In the genomic region with DNA sequence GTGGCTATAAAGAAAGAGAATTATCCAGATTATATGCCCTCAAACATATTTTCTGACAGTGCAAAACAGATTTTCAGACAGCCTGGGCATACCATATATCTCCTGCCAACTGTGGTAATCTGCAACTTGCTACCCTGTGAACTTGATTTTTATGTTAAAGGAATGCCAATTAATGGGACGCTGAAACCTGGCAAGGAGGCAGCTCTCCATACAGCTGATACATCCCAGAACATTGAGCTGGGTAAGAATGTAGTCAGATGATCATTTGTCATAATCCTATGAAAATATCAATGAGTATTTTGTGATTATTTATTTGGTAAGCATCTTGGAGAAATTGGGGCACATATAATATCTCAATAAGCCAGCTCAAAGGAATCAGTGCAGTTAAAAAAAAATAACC, we compare ENCODE assay signal across 4 cellular contexts.
"Had no signal": no experiment of that assay in that cellular context is flagged by ENCODE, and none has a peak within 500 bp of the region (broad histone marks: within the 10 kb centered on the region; RNA-seq: fewer than 3 reads in every experiment).

No MANE protein-coding gene starts in this region.

- H3K4me3 ChIP-seq: GM23338 had no signal

- DNase-seq: H9, HCEC 1CT, IMR-90 had no signal

- ATAC-seq: GM23338 had no signal
